Comparison of ENCODE assay signal across 4 cellular contexts in genomic region chr16:76059701-76060100, GRCh38.
"Had no signal": no experiment of that assay in that cellular context is flagged by ENCODE, and none has a peak within 500 bp of the region (broad histone marks: within the 10 kb centered on the region; RNA-seq: fewer than 3 reads in every experiment).

No MANE protein-coding gene starts in this region.

- H3K27ac ChIP-seq: GM23248 had no signal

- H3K9me3 Mint-ChIP-seq: H9 had no signal

- H3K27ac Mint-ChIP-seq: H9 had no signal

- DNase-seq: GM23248, H9, HCEC 1CT, IMR-90 had no signal

- H3K4me3 Mint-ChIP-seq: H9 had no signal

- H3K4me3 ChIP-seq: GM23248 had no signal
